ENCODE assay signal across 22 cellular contexts in the genomic region with DNA sequence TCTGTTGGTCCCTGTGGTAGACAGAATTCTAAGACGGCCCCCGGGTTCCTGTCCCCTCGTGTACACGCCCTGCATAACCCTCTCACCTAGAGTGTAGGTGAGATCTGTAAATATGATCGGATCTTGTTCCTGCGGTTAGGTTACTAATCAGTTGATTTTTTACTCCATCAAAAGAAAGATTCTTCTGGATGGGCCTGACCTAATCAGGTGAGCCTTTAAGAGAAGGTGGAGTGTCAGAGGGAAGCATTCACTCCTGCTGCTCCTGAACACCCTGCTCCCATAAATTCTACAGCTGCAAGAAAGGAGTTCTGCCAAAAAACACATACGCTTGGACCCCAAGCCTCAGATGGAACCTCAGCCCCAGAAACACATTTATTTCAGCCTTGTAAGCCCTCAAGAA.
"Had no signal": no experiment of that assay in that cellular context is flagged by ENCODE, and none has a peak within 500 bp of the region (broad histone marks: within the 10 kb centered on the region; RNA-seq: fewer than 3 reads in every experiment).

No MANE protein-coding gene starts in this region.

- H3K4me1 Mint-ChIP-seq: immature natural killer cell had no signal

- H2AFZ ChIP-seq: hepatocyte had no signal

- H3K4me2 ChIP-seq: hepatocyte had no signal

- H3K36me3 ChIP-seq: esophagus muscularis mucosa, gastroesophageal sphincter, heart left ventricle, left lung, lower lobe of right lung had no signal

- H3K9me3 Mint-ChIP-seq: immature natural killer cell, mesothelial cell of epicardium had no signal

- H3K9me3 ChIP-seq: esophagus muscularis mucosa, gastroesophageal sphincter, heart left ventricle, left lung, lower lobe of right lung, mucosa of descending colon had no signal

- FAIRE-seq: colon, frontal cortex had no signal

- ATAC-seq: foreskin keratinocyte, gastroesophageal sphincter, heart left ventricle, left cardiac atrium, left lung, left ventricle myocardium superior, lower lobe of right lung, mucosa of descending colon had no signal

- H3K4me3 Mint-ChIP-seq: immature natural killer cell, mesothelial cell of epicardium had no signal

- H3K4me3 ChIP-seq: coronary artery, dorsolateral prefrontal cortex, esophagus muscularis mucosa, gastroesophageal sphincter, heart left ventricle, hepatocyte, left lung, lower lobe of right lung, mucosa of descending colon had no signal

- H3K27ac ChIP-seq: coronary artery, dorsolateral prefrontal cortex, esophagus muscularis mucosa, foreskin keratinocyte, gastroesophageal sphincter, heart left ventricle, hepatocyte, left lung, lower lobe of right lung had no signal

- H3K4me1 ChIP-seq: esophagus muscularis mucosa, gastroesophageal sphincter, heart left ventricle, left lung, lower lobe of right lung had no signal

- DNase-seq: dermis blood vessel endothelial cell; dorsolateral prefrontal cortex; effector CD4-positive, alpha-beta T cell; effector memory CD4-positive, alpha-beta T cell; foreskin keratinocyte; heart left ventricle; hypothalamus; immature natural killer cell; islet precursor cell; left cardiac atrium; left lung; left ventricle myocardium superior; lower lobe of right lung; mesenchymal stem cell; mucosa of descending colon had no signal

- H3K36me3 Mint-ChIP-seq: immature natural killer cell, mesothelial cell of epicardium had no signal

- H3K27ac Mint-ChIP-seq: immature natural killer cell, mesothelial cell of epicardium had no signal

- H3K27me3 ChIP-seq: foreskin keratinocyte, heart left ventricle, hepatocyte had no signal

- H3K79me2 ChIP-seq: hepatocyte had no signal
